In genomic region chr9:94922098-94922607, GRCh38 we compare ENCODE assay signal across 9 cellular contexts.
DNase-seq lines count a peak whose midpoint lies in the region; ATAC-seq, FAIRE-seq and TF ChIP-seq lines count a peak whose summit lies in the region.
"Had no signal": no experiment of that assay in that cellular context is flagged by ENCODE, and none has a peak within 500 bp of the region (broad histone marks: within the 10 kb centered on the region; RNA-seq: fewer than 3 reads in every experiment).

No MANE protein-coding gene starts in this region.

- H3K9me2 ChIP-seq in PC-9 (ENCODE audit: insufficient read depth): no peaks in the 10 kb centered on the region

- H3K4me3 ChIP-seq in Caco-2 (ENCODE audit: low read depth, low read length) (no peak overlapping the region), PC-9 (peak overlapping the region; percentile 46), esophagus squamous epithelium (peak overlapping the region in 1 of 4 donors; percentile 24), osteoblast (ENCODE audit: insufficient read depth, low read length) (peak overlapping the region; percentile 51)

- peak overlapping the region; percentile 17 for H3K4me3 Mint-ChIP-seq in Caco-2 (ENCODE audit: unreplicated experiment)
- no peak overlapping the region for H3K4me3 Mint-ChIP-seq in stimulated activated memory B cell treated with anti-CD40 and anti-IgM and Interleukin-4, amounts not matched to agents 10 μg/mL and 1 μg/mL and 100 μg/mL, for 72 hours

- H2AFZ ChIP-seq in PC-9: no peak overlapping the region
- no peak overlapping the region for H2AFZ ChIP-seq in osteoblast (ENCODE audit: low read length)

- H4K20me1 ChIP-seq in PC-9 (ENCODE audit: insufficient read depth) (no peaks in the 10 kb centered on the region), osteoblast (ENCODE audit: insufficient read depth, low read length) (no peaks in the 10 kb centered on the region)

- peaks cover 87% of the 10 kb centered on the region for H3F3A ChIP-seq in PC-9 (ENCODE audit: insufficient read depth, low read depth)

- no peak for TF ChIP-seq POLR2A in esophagus squamous epithelium (IDR thresholded peaks at IDR 0.05)

- H3K27ac ChIP-seq in PC-9 (peak overlapping the region; percentile 97), esophagus squamous epithelium (peak overlapping the region; percentile 72 to 90 (median 86)), osteoblast (ENCODE audit: low read depth, low read length) (peak overlapping the region; percentile 97)
- H3K27ac ChIP-seq: VCaP had no signal

- no peaks in the 10 kb centered on the region for H3K9me3 Mint-ChIP-seq in Caco-2 (ENCODE audit: unreplicated experiment)
- no peaks in the 10 kb centered on the region for H3K9me3 Mint-ChIP-seq in stimulated activated memory B cell treated with anti-CD40 and anti-IgM and Interleukin-4, amounts not matched to agents 10 μg/mL and 1 μg/mL and 100 μg/mL, for 72 hours

- peaks cover 12% of the 10 kb centered on the region for H3K36me3 Mint-ChIP-seq in Caco-2 (ENCODE audit: insufficient read depth, unreplicated experiment)
- peaks cover 20% of the 10 kb centered on the region for H3K36me3 Mint-ChIP-seq in stimulated activated memory B cell treated with anti-CD40 and anti-IgM and Interleukin-4, amounts not matched to agents 10 μg/mL and 1 μg/mL and 100 μg/mL, for 72 hours

- POLR2A ChIA-PET in Caco-2 (lab: Charles Lee) (no interaction called here), PC-9 (lab: Charles Lee; ENCODE audit: unreplicated experiment) (interaction anchor here (0.6 to 1.2 kb wide), 7 partner anchors 9 to 325 kb away, joined by 3 to 13 read pairs (median 4); no protein-coding TSS in a partner anchor)

- peak in 1 of 2 experiments; percentile 46 for DNase-seq in Caco-2
- DNase-seq in PC-9: peak; percentile 79 to 99
- no peak for DNase-seq in esophagus squamous epithelium (lab: John Stamatoyannopoulos, UW)
- peak; percentile 90 for DNase-seq in osteoblast (ENCODE audit: insufficient read length, low spot score, missing footprints)
- DNase-seq in D721Med (ENCODE audit: insufficient read length, low spot score): no peak

- no peaks in the 10 kb centered on the region for H3K27me3 ChIP-seq in Caco-2 (replicated peaks; ENCODE audit: control insufficient read depth, insufficient read depth, low read length)
- no peaks in the 10 kb centered on the region for H3K27me3 ChIP-seq in PC-9 (ENCODE audit: insufficient read depth, low read depth)
- H3K27me3 ChIP-seq in esophagus squamous epithelium: no peaks in the 10 kb centered on the region
- H3K27me3 ChIP-seq in osteoblast (ENCODE audit: insufficient read depth, low read length): no peaks in the 10 kb centered on the region

- ATAC-seq in GM21423 (IDR thresholded peaks at IDR 0.05; ENCODE audit: unreplicated experiment): no peak
- no peak for ATAC-seq in HG03354 (IDR thresholded peaks at IDR 0.05; ENCODE audit: poor library complexity, severe bottlenecking, unreplicated experiment)
- no peak for ATAC-seq in stimulated activated memory B cell treated with anti-CD40 and anti-IgM and Interleukin-4, amounts not matched to agents 10 μg/mL and 1 μg/mL and 100 μg/mL, for 72 hours

- H3K4me2 ChIP-seq in PC-9 (peak overlapping the region; percentile 76), osteoblast (ENCODE audit: insufficient read depth, low read length) (peak overlapping the region; percentile 74)

- BruUV-seq in Caco-2 (replicated peaks; lab: Mats Ljungman, UMichigan) (no TSS peak), PC-9 (replicated peaks; lab: Mats Ljungman, UMichigan) (no TSS peak)

- intact Hi-C loops in Caco-2 (cut with micrococcal nuclease; ENCODE audit: unreplicated experiment) (loop anchor here (5.0 kb wide), 1 partner anchor 85 kb away; no protein-coding TSS in a partner anchor), PC-9 (cut with micrococcal nuclease; ENCODE audit: unreplicated experiment) (loop anchor here (1.0 to 5.0 kb wide), 7 partner anchors 9 to 255 kb away; no protein-coding TSS in a partner anchor), esophagus squamous epithelium (cut with DNase I) (loop anchor here (10.0 kb wide), 1 partner anchor 83 kb away; no protein-coding TSS in a partner anchor)

- H3K9me3 ChIP-seq in Caco-2 (no peaks in the 10 kb centered on the region), PC-9 (ENCODE audit: insufficient read depth, low read depth) (no peaks in the 10 kb centered on the region), esophagus squamous epithelium (no peaks in the 10 kb centered on the region), osteoblast (ENCODE audit: low read depth, low read length) (no peaks in the 10 kb centered on the region)

- no peaks in the 10 kb centered on the region for H3K27me3 Mint-ChIP-seq in Caco-2 (ENCODE audit: insufficient read depth, unreplicated experiment)
- no peaks in the 10 kb centered on the region for H3K27me3 Mint-ChIP-seq in stimulated activated memory B cell treated with anti-CD40 and anti-IgM and Interleukin-4, amounts not matched to agents 10 μg/mL and 1 μg/mL and 100 μg/mL, for 72 hours

- H3K36me3 ChIP-seq in Caco-2 (ENCODE audit: control insufficient read depth, insufficient read depth, low read length): no peaks in the 10 kb centered on the region
- peaks cover 12% of the 10 kb centered on the region; the same call in 1 of the 2 replicates for H3K36me3 ChIP-seq in PC-9 (ENCODE audit: low read depth)
- no peaks in the 10 kb centered on the region for H3K36me3 ChIP-seq in esophagus squamous epithelium
- H3K36me3 ChIP-seq in osteoblast (ENCODE audit: insufficient read depth, low read length): peaks cover 17% of the 10 kb centered on the region

- H3K79me2 ChIP-seq in PC-9 (ENCODE audit: low read depth) (peaks cover 51% of the 10 kb centered on the region), osteoblast (ENCODE audit: insufficient read depth, low read length) (peaks cover 37% of the 10 kb centered on the region)

- TF ChIP-seq CTCF in Caco-2 (IDR thresholded peaks at IDR 0.05; ENCODE audit: insufficient read depth in 1 of 2, low read depth in 1 of 2, low read length in 1 of 2, severe bottlenecking in 1 of 2, unreplicated experiment in 1 of 2) (no peak), PC-9 (conservative IDR thresholded peaks at IDR 0.05) (no peak), esophagus squamous epithelium (IDR thresholded peaks at IDR 0.05) (no peak), osteoblast (IDR thresholded peaks at IDR 0.05; ENCODE audit: extremely low read depth, low read depth, low read length) (no peak), D721Med (IDR thresholded peaks at IDR 0.05; ENCODE audit: insufficient read depth, missing control alignments) (no peak)

- 6 to 45% methylated on average over 9 to 10 of the region's 10 CpGs for WGBS in esophagus squamous epithelium, 2 donors

- H3K4me1 Mint-ChIP-seq in Caco-2 (ENCODE audit: low read depth, unreplicated experiment): peaks cover 69% of the 10 kb centered on the region
- peaks cover 9% of the 10 kb centered on the region for H3K4me1 Mint-ChIP-seq in stimulated activated memory B cell treated with anti-CD40 and anti-IgM and Interleukin-4, amounts not matched to agents 10 μg/mL and 1 μg/mL and 100 μg/mL, for 72 hours

- CTCF ChIA-PET in Caco-2 (lab: Charles Lee): interaction anchor here (0.6 kb wide), 1 partner anchor 104 kb away, joined by 3 read pairs; no protein-coding TSS in a partner anchor
- CTCF ChIA-PET in PC-9 (lab: Charles Lee): interaction anchor here (0.8 kb wide), 1 partner anchor 273 kb away, joined by 5 read pairs; no protein-coding TSS in a partner anchor

- H3K4me1 ChIP-seq in Caco-2 (peaks cover 82% of the 10 kb centered on the region), PC-9 (replicated peaks; ENCODE audit: insufficient read depth) (peaks cover 92% of the 10 kb centered on the region), esophagus squamous epithelium (peaks cover 44 to 98% (median 69%) of the 10 kb centered on the region in 3 donors), osteoblast (ENCODE audit: insufficient read depth, low read length) (peaks cover 52% of the 10 kb centered on the region)

- peak overlapping the region; percentile 84 for H3K27ac Mint-ChIP-seq in Caco-2 (ENCODE audit: unreplicated experiment)
- no peak overlapping the region for H3K27ac Mint-ChIP-seq in stimulated activated memory B cell treated with anti-CD40 and anti-IgM and Interleukin-4, amounts not matched to agents 10 μg/mL and 1 μg/mL and 100 μg/mL, for 72 hours

- FAIRE-seq in D721Med (lab: Jason Lieb, UNC): no peak

Comparison
In these comparisons a context has a peak if more than half of its experiments do, and no peak if none do; other contexts are left out.
1. DNase-seq: peak in PC-9 (2 of 2) and osteoblast (single experiment); none in esophagus squamous epithelium (single experiment) and D721Med (single experiment).
2. Peak in every context shown above with its lines, with median percentiles within 50 percentile points of each other: H3K27ac ChIP-seq.